Comparison of ENCODE assay signal across 29 cellular contexts in the genomic region with DNA sequence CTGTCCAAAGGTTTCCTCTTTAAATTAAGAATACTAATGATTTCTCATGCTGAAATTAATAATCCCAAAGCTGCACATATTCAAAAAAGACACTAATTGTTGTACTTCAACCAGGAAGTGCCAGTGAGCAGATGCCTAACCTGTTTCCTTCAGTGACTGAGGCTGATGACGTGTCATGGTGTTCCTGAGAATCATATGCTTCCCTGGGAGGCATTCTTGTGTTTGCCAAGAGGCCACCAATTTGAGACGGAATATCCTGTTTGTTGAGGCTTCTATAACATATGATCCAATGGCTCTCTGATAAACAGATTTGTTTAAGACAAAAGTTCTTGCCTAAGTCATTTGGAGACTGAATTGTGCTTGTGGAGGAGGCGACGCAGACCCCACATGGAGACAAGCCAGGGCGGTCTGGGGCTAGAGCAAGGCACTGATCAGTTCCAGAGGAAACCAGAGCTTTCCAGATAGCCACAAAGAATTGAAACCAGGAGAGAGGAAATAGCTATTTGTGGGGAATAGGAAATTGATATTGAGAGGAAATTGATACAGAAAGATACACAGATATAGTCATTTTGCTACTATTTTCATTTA.
DNase-seq lines count a peak whose midpoint lies in the region; ATAC-seq, FAIRE-seq and TF ChIP-seq lines count a peak whose summit lies in the region.
"Had no signal": no experiment of that assay in that cellular context is flagged by ENCODE, and none has a peak within 500 bp of the region (broad histone marks: within the 10 kb centered on the region; RNA-seq: fewer than 3 reads in every experiment).

No MANE protein-coding gene starts in this region.

- H3K79me2 ChIP-seq in mesendoderm (ENCODE audit: control insufficient read depth, insufficient read depth, low read length) (no peaks in the 10 kb centered on the region), H9 (ENCODE audit: insufficient read depth, low read length) (no peaks in the 10 kb centered on the region)

- no peaks in the 10 kb centered on the region for H3K4me1 Mint-ChIP-seq in T-helper 17 cell
- peaks cover 13 to 14% of the 10 kb centered on the region in 2 experiments for H3K4me1 Mint-ChIP-seq in H9

- H2BK5ac ChIP-seq in mesendoderm (ENCODE audit: low read length), result no peak overlapping the region
- H2BK5ac ChIP-seq in H9 (ENCODE audit: insufficient read length, low read length), result no peak overlapping the region

- H3K56ac ChIP-seq in mesendoderm (ENCODE audit: low read length) (no peak overlapping the region), H9 (ENCODE audit: insufficient read length, low read depth, low read length) (no peak overlapping the region)

- ATAC-seq in T-helper 17 cell (no peak), GM18870 (IDR thresholded peaks at IDR 0.05; ENCODE audit: unreplicated experiment) (no peak)
- ATAC-seq: HCT116, psoas muscle, WTC11 had no signal

- H3K27ac ChIP-seq in mesendoderm (ENCODE audit: low read depth, low read length), result no peak overlapping the region
- H3K27ac ChIP-seq in H9 (ENCODE audit: insufficient read length, low read depth, low read length), result no peak overlapping the region
- H3K27ac ChIP-seq in kidney (ENCODE audit: low read depth in 2 of 2, low read length in 2 of 2), result no peak overlapping the region
- H3K27ac ChIP-seq: C4-2B, HL-60, Peyer's patch, psoas muscle, SJSA1 had no signal

- H3K4me3 Mint-ChIP-seq in T-helper 17 cell, result no peak overlapping the region
- H3K4me3 Mint-ChIP-seq in H9, result no peak overlapping the region
- H3K4me3 Mint-ChIP-seq: activated CD4-positive, alpha-beta memory T cell treated with anti-CD3 and anti-CD28 coated beads for 36 hours; neural crest cell; T-helper 2 cell treated with Interferon-gamma antibody and Interleukin-4, amounts not matched to agents 5 μg/mL and 100 μg/mL, for 36 hours; WTC11 had no signal

- H3K18ac ChIP-seq in mesendoderm (ENCODE audit: low read length), result peak overlapping the region; percentile 28
- no peak overlapping the region for H3K18ac ChIP-seq in H9 (ENCODE audit: insufficient read length, low read depth, low read length)

- no peak overlapping the region for H3T11ph ChIP-seq in H9 (ENCODE audit: low read length)

- TF ChIP-seq CTCF in epithelial cell of esophagus (IDR thresholded peaks at IDR 0.05; ENCODE audit: insufficient read depth, low read depth, low read length, missing control alignments) (no peak), H9 (conservative IDR thresholded peaks at IDR 0.05) (no peak), kidney (IDR thresholded peaks at IDR 0.05; ENCODE audit: borderline replicate concordance, extremely low read depth, insufficient read depth) (no peak)

- no peak overlapping the region for H2AK5ac ChIP-seq in mesendoderm (ENCODE audit: low read length)
- H2AK5ac ChIP-seq in H9 (ENCODE audit: insufficient read length, low read length), result no peak overlapping the region

- H3K9me3 Mint-ChIP-seq in H9, result no peaks in the 10 kb centered on the region
- H3K9me3 Mint-ChIP-seq: activated CD4-positive, alpha-beta memory T cell treated with anti-CD3 and anti-CD28 coated beads for 36 hours; neural crest cell; T-helper 2 cell treated with Interferon-gamma antibody and Interleukin-4, amounts not matched to agents 5 μg/mL and 100 μg/mL, for 36 hours; WTC11 had no signal

- H3K9me3 ChIP-seq in T-helper 17 cell (ENCODE audit: control insufficient read depth, low read length, poor library complexity, severe bottlenecking), result no peaks in the 10 kb centered on the region
- H3K9me3 ChIP-seq in H9 (ENCODE audit: control insufficient read depth, low read depth, low read length), result no peaks in the 10 kb centered on the region
- H3K9me3 ChIP-seq in kidney (ENCODE audit: control insufficient read depth in 1 of 2, low read length in 2 of 2), result no peaks in the 10 kb centered on the region
- H3K9me3 ChIP-seq: Peyer's patch, psoas muscle, SJSA1 had no signal

- no peak overlapping the region for H3K4me2 ChIP-seq in mesendoderm (ENCODE audit: low read length)
- no peak overlapping the region for H3K4me2 ChIP-seq in H9 (ENCODE audit: insufficient read depth, insufficient read length, low read length)

- no peak for FAIRE-seq in kidney (lab: Jason Lieb, UNC)
- FAIRE-seq: GM12891, urothelium cell line had no signal

- H3K4me3 ChIP-seq in epithelial cell of esophagus (ENCODE audit: low read length) (no peak overlapping the region), mesendoderm (ENCODE audit: low read length) (no peak overlapping the region), kidney (ENCODE audit: low read length in 2 of 2) (no peak overlapping the region)
- H3K4me3 ChIP-seq: Peyer's patch, psoas muscle, SJSA1 had no signal

- H3K4ac ChIP-seq in mesendoderm (ENCODE audit: low read depth, low read length) (no peak overlapping the region), H9 (ENCODE audit: low read depth, low read length) (no peak overlapping the region)

- WGBS in mesendoderm (ENCODE audit: extremely low coverage, insufficient coverage, low lambda C conversion rate), result no CpG with 5 or more reads among the region's 5 CpGs
- no CpG with 5 or more reads among the region's 5 CpGs for WGBS in H9 (ENCODE audit: extremely low coverage, insufficient read length, low lambda C conversion rate)

- H3K23ac ChIP-seq in mesendoderm (ENCODE audit: low read length) (no peak overlapping the region), H9 (ENCODE audit: insufficient read length, low read depth, low read length) (no peak overlapping the region)

- intact Hi-C loops in kidney (cut with DNase I), result no loop called here

- no peaks in the 10 kb centered on the region for H3K23me2 ChIP-seq in H9 (ENCODE audit: insufficient read length, low read depth, low read length, poor library complexity, severe bottlenecking)

- H2BK120ac ChIP-seq in mesendoderm (ENCODE audit: low read depth, low read length), result peak overlapping the region; percentile 61
- H2BK120ac ChIP-seq in H9 (ENCODE audit: low read depth, low read length, poor library complexity, severe bottlenecking), result no peak overlapping the region

- no peak overlapping the region for H2AFZ ChIP-seq in H9 (ENCODE audit: low read length)

- H3K36me3 ChIP-seq in mesendoderm (ENCODE audit: control insufficient read depth, insufficient read depth, low read length), result no peaks in the 10 kb centered on the region
- no peaks in the 10 kb centered on the region for H3K36me3 ChIP-seq in kidney (ENCODE audit: control insufficient read depth in 1 of 2, insufficient read depth in 2 of 2, low read length in 2 of 2)
- H3K36me3 ChIP-seq: Peyer's patch, SJSA1 had no signal

- DNase-seq in DMS53 treated with DMSO at 0.1 percent for 48 hours (lab: John Stamatoyannopoulos, UW; ENCODE audit: unreplicated experiment), result peak; percentile 46
- DNase-seq in NCI-H2196 treated with DMSO at 0.1 percent for 48 hours (lab: John Stamatoyannopoulos, UW; ENCODE audit: unreplicated experiment), result peak; percentile 14
- peak; percentile 89 for DNase-seq in epithelial cell of esophagus (ENCODE audit: low read depth)
- DNase-seq in mesendoderm, result no peak
- no peak for DNase-seq in T-helper 17 cell
- no peak for DNase-seq in H9
- no peak for DNase-seq in kidney
- DNase-seq: activated CD4-positive, alpha-beta memory T cell treated with anti-CD3 and anti-CD28 coated beads for 36 hours; activated naive CD4-positive, alpha-beta T cell treated with anti-CD3 and anti-CD28 coated beads, Interleukin-2, amount 50 U/mL, for 16 hours; activated T-cell treated with anti-CD3 and anti-CD28 coated beads, Interleukin-2, amount 50 U/mL, for 1 hour; aorta; cerebellar nuclear complex; effector CD8-positive, alpha-beta T cell; islet precursor cell; KG1; midbrain; NCI-H1930; psoas muscle had no signal

- H3K9ac ChIP-seq in mesendoderm (ENCODE audit: low read length) (no peak overlapping the region), H9 (ENCODE audit: extremely low read depth, insufficient read length, low read length) (no peak overlapping the region), kidney (ENCODE audit: low read length in 2 of 2) (no peak overlapping the region)

- H3K36me3 Mint-ChIP-seq in T-helper 17 cell (ENCODE audit: low read depth) (no peaks in the 10 kb centered on the region), H9 (ENCODE audit: insufficient read depth in 1 of 3, low read depth in 3 of 3) (no peaks in the 10 kb centered on the region)
- H3K36me3 Mint-ChIP-seq: activated CD4-positive, alpha-beta memory T cell treated with anti-CD3 and anti-CD28 coated beads for 36 hours; WTC11 had no signal

- no peak overlapping the region for H4K5ac ChIP-seq in mesendoderm (ENCODE audit: low read length)
- H4K5ac ChIP-seq in H9 (ENCODE audit: insufficient read length, low read depth, low read length), result no peak overlapping the region

- H3K27me3 ChIP-seq in mesendoderm (ENCODE audit: insufficient read depth, low read length, poor library complexity) (no peaks in the 10 kb centered on the region), H9 (ENCODE audit: insufficient read depth, low read length) (no peaks in the 10 kb centered on the region)
- H3K27me3 ChIP-seq: Peyer's patch, SJSA1 had no signal

- H4K91ac ChIP-seq in H9 (ENCODE audit: insufficient read length, low read depth, low read length), result no peak overlapping the region

- H3K14ac ChIP-seq in H9 (ENCODE audit: insufficient read depth, low read length), result no peak overlapping the region

- no peak overlapping the region for H3K27ac Mint-ChIP-seq in T-helper 17 cell
- H3K27ac Mint-ChIP-seq in H9, result no peak overlapping the region
- H3K27ac Mint-ChIP-seq: activated CD4-positive, alpha-beta memory T cell treated with anti-CD3 and anti-CD28 coated beads for 36 hours; T-helper 2 cell treated with Interferon-gamma antibody and Interleukin-4, amounts not matched to agents 5 μg/mL and 100 μg/mL, for 36 hours; WTC11 had no signal

- no peak overlapping the region for H2BK20ac ChIP-seq in H9 (ENCODE audit: low read depth, low read length, poor library complexity, severe bottlenecking)

- no peak overlapping the region for H2BK12ac ChIP-seq in H9 (ENCODE audit: insufficient read length, low read depth, low read length)

- no peaks in the 10 kb centered on the region for H3K79me1 ChIP-seq in mesendoderm (ENCODE audit: low read length)
- H3K79me1 ChIP-seq in H9 (ENCODE audit: insufficient read depth, low read depth, low read length, poor library complexity, severe bottlenecking), result no peaks in the 10 kb centered on the region

- no peaks in the 10 kb centered on the region for H3K27me3 Mint-ChIP-seq in T-helper 17 cell
- H3K27me3 Mint-ChIP-seq in H9 (ENCODE audit: low read depth), result no peaks in the 10 kb centered on the region
- H3K27me3 Mint-ChIP-seq: activated CD4-positive, alpha-beta memory T cell treated with anti-CD3 and anti-CD28 coated beads for 36 hours had no signal

- no peaks in the 10 kb centered on the region for H4K20me1 ChIP-seq in H9 (ENCODE audit: control insufficient read depth, insufficient read depth, insufficient read length)

- H4K8ac ChIP-seq in mesendoderm (ENCODE audit: low read depth, low read length) (no peak overlapping the region), H9 (replicated peaks; ENCODE audit: insufficient read length, low read depth, low read length) (no peak overlapping the region)

- H2BK15ac ChIP-seq in mesendoderm (replicated peaks; ENCODE audit: low read depth), result no peak overlapping the region
- H2BK15ac ChIP-seq in H9 (ENCODE audit: low read depth, low read length), result no peak overlapping the region

- H3K4me1 ChIP-seq in mesendoderm (ENCODE audit: control insufficient read depth, low read depth, low read length) (no peaks in the 10 kb centered on the region), H9 (ENCODE audit: insufficient read depth, low read length) (no peaks in the 10 kb centered on the region; the same call in 1 of the 2 replicates), kidney (ENCODE audit: control insufficient read depth in 1 of 2, insufficient read depth in 1 of 2, low read depth in 1 of 2, low read length in 2 of 2) (no peaks in the 10 kb centered on the region)
- H3K4me1 ChIP-seq: Peyer's patch, psoas muscle, SJSA1 had no signal

Comparison
In these comparisons a context has a peak if more than half of its experiments do, and no peak if none do; other contexts are left out.
1. DNase-seq: peak in DMS53 treated with DMSO at 0.1 percent for 48 hours (single experiment), NCI-H2196 treated with DMSO at 0.1 percent for 48 hours (single experiment) and epithelial cell of esophagus (single experiment); none in mesendoderm (single experiment), T-helper 17 cell (0 of 3), H9 (single experiment) and kidney (single experiment).